In genomic region chr3:120561251-120562045, GRCh38 we compare ENCODE assay signal across 8 cellular contexts. TPM values are rescaled to one million over a fixed set of nuclear protein-coding genes. Genes with fewer than 3 reads are reported as not detected.
A peak's percentile ranks its signal among the peaks of the same experiment; 100 is the strongest.
DNase-seq lines count a peak whose midpoint lies in the region; ATAC-seq and TF ChIP-seq lines count a peak whose summit lies in the region.

No MANE protein-coding gene starts in this region.

- H3K9me3 ChIP-seq in endodermal cell (ENCODE audit: control insufficient read depth, low read length) = no peaks in the 10 kb centered on the region

- no peaks in the 10 kb centered on the region for H3K36me3 Mint-ChIP-seq in endodermal cell (ENCODE audit: low read depth)

- no peaks in the 10 kb centered on the region for H3K36me3 ChIP-seq in BJ (ENCODE audit: control insufficient read depth, insufficient read depth, low read length)
- H3K36me3 ChIP-seq in endodermal cell (ENCODE audit: control insufficient read depth, insufficient read depth, low read length) = no peaks in the 10 kb centered on the region

- H3K4me1 Mint-ChIP-seq in endodermal cell = peaks cover 37% of the 10 kb centered on the region

- H3K4me1 ChIP-seq in endodermal cell (ENCODE audit: control insufficient read depth, insufficient read depth, low read length) = no peaks in the 10 kb centered on the region

- no peak overlapping the region for H3K27ac Mint-ChIP-seq in endodermal cell

- TF ChIP-seq CTCF in BJ (IDR thresholded peaks at IDR 0.05; ENCODE audit: insufficient read depth, low read depth, low read length) = peak; percentile 87
- peak; percentile 94 for TF ChIP-seq CTCF in endodermal cell (conservative IDR thresholded peaks at IDR 0.05)

- H3K9me3 Mint-ChIP-seq in endodermal cell = no peaks in the 10 kb centered on the region

- H3K27ac ChIP-seq in endodermal cell (ENCODE audit: low read depth, low read length) = no peak overlapping the region

- ATAC-seq in GM19043 (IDR thresholded peaks at IDR 0.05; ENCODE audit: low read depth, unreplicated experiment) (peak; percentile 40), HG03565 (IDR thresholded peaks at IDR 0.05; ENCODE audit: unreplicated experiment) (peak; percentile 54)

- no peak overlapping the region for H3K9ac ChIP-seq in endodermal cell (ENCODE audit: extremely low read depth, low read length, poor library complexity, severe bottlenecking)

- no peak for DNase-seq in BJ (ENCODE audit: low read depth)
- DNase-seq in NCI-H82 treated with DMSO at 0.1 percent for 48 hours (lab: John Stamatoyannopoulos, UW; ENCODE audit: unreplicated experiment) = peak; percentile 65
- peak; percentile 80 for DNase-seq in activated CD8-positive, alpha-beta memory T cell treated with anti-CD3 and anti-CD28 coated beads for 24 hours
- peak; percentile 89 for DNase-seq in endodermal cell
- peak; percentile 73 for DNase-seq in mucosa of gallbladder (ENCODE audit: low spot score)
- DNase-seq in stimulated activated CD8-positive, alpha-beta memory T cell treated with anti-CD3 and anti-CD28 coated beads, Interleukin-7, amount 100 ng/mL, for 4 hours (ENCODE audit: low read depth in 2 of 2) = peak; percentile 32 to 38

- CTCF ChIA-PET in BJ (lab: Yijun Ruan, JAX) = interaction anchor here (0.6 to 14.5 kb wide), 22 partner anchors 8 to 347 kb away, joined by 3 to 296 read pairs (median 4); no protein-coding TSS in a partner anchor

- POLR2A ChIA-PET in BJ (lab: Charles Lee) = no interaction called here

- H3K4me3 ChIP-seq in BJ (ENCODE audit: low read depth, low read length) = no peak overlapping the region
- H3K4me3 ChIP-seq in endodermal cell (ENCODE audit: low read length) = no peak overlapping the region

- no peak overlapping the region for H3K4me3 Mint-ChIP-seq in endodermal cell

- peaks cover 12% of the 10 kb centered on the region for H3K27me3 Mint-ChIP-seq in endodermal cell (ENCODE audit: insufficient read depth)

- no peaks in the 10 kb centered on the region for H3K27me3 ChIP-seq in BJ (ENCODE audit: control insufficient read depth, insufficient read depth, low read length)
- no peaks in the 10 kb centered on the region for H3K27me3 ChIP-seq in endodermal cell (ENCODE audit: control insufficient read depth, insufficient read depth, low read length, poor library complexity, severe bottlenecking)

- 47 to 53% methylated on average over 5 to 10 of the region's 10 CpGs for WGBS in endodermal cell (ENCODE audit: insufficient coverage in 1 of 2, insufficient read length in 1 of 2), 2 experiments

RNA-seq across cellular contexts. Expression of gene NDUFB4, which starts 34.7 kb away (rescaled TPM):
- polyA plus RNA-seq in BJ (2011; rRNA removed) = 94.3 and 137 TPM in 2 replicates
- 180 and 378 TPM in 2 replicates for polyA minus RNA-seq in BJ (2011; rRNA and poly(A)+ RNA removed)
- total RNA-seq in endodermal cell (100 to 1,000 TPM; 144 to 181 TPM), mucosa of gallbladder (125 TPM)
- polyA plus RNA-seq in endodermal cell (2013, experiment 1 of 2) = 301 TPM
- polyA plus RNA-seq in endodermal cell (2013, experiment 2 of 2) = 285 TPM
